Comparison of ENCODE assay signal across 16 cellular contexts in the genomic region with DNA sequence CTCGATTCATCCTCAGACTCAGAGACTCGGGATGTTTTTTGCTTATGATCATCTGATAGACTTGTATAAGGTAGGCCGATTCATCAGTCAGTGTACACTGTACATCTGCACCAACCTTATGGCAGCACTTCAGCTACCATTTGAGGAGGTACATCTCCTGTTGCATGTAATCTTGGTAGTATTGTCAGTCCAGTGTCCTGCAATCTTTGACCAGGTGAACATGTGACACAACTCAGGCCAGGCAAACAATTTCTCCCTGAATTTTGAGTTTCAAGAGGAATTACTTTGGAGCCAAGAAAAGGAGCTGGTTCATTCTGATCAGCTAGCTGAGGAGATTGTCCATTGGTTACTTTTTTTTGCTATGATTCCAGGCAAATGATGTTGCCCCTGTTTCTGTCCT. TPM values are rescaled to one million over a fixed set of nuclear protein-coding genes. Genes with fewer than 3 reads are reported as not detected.
DNase-seq lines count a peak whose midpoint lies in the region; ATAC-seq, FAIRE-seq and TF ChIP-seq lines count a peak whose summit lies in the region.
"Had no signal": no experiment of that assay in that cellular context is flagged by ENCODE, and none has a peak within 500 bp of the region (broad histone marks: within the 10 kb centered on the region; RNA-seq: fewer than 3 reads in every experiment).

No MANE protein-coding gene starts in this region.

- H3K4me2 ChIP-seq in H1 (ENCODE audit: insufficient read depth in 1 of 2, low read depth in 2 of 2, low read length in 2 of 2), result no peak overlapping the region

- no peaks in the 10 kb centered on the region for H3K79me1 ChIP-seq in H1 (ENCODE audit: low read depth, low read length)

- WGBS in H1 (ENCODE audit: extremely low coverage in 1 of 2, insufficient coverage in 1 of 2, insufficient read length in 1 of 2, insufficient replicate concordance in 2 of 2, low coverage in 1 of 2, low lambda C conversion rate in 2 of 2, missing lambda C conversion rate in 1 of 2), 2 experiments, result 98% methylated on average over 3 of the region's 3 CpGs; no CpG with 5 or more reads in 1 of the 2 experiments
- 61% methylated on average over 3 of the region's 3 CpGs for WGBS in liver

- no peak overlapping the region for H2BK15ac ChIP-seq in H1 (ENCODE audit: low read length)

- H3K9me3 ChIP-seq in H1 (ENCODE audit: insufficient read depth in 2 of 2, low read depth in 1 of 2, low read length in 1 of 2), result no peaks in the 10 kb centered on the region
- peaks cover 0 to 1% (median 0%) of the 10 kb centered on the region in 4 donors for H3K9me3 ChIP-seq in liver (ENCODE audit: control insufficient read depth in 4 of 4, low read length in 3 of 4)

- H3K27me3 ChIP-seq in H1 (replicated peaks in 1 of 4; ENCODE audit: control insufficient read depth in 3 of 4, extremely low read depth in 1 of 4, insufficient read depth in 3 of 4, low read length in 3 of 4), result no peaks in the 10 kb centered on the region
- H3K27me3 ChIP-seq in liver (ENCODE audit: control insufficient read depth in 4 of 4, insufficient read depth in 4 of 4, low read length in 3 of 4), result no peaks in the 10 kb centered on the region
- H3K27me3 ChIP-seq in brain microvascular endothelial cell (replicated peaks), result no peaks in the 10 kb centered on the region
- H3K27me3 ChIP-seq: BLaER1 treated with 17β-estradiol and CSF1 and Interleukin-3, amounts not matched to agents 10 nM and 100 nM had no signal

- peak; percentile 3 to 29 for DNase-seq in NCI-H524 (lab: John Stamatoyannopoulos, UW)
- no peak for DNase-seq in NCI-H524 treated with DMSO at 0.1 percent for 48 hours (lab: John Stamatoyannopoulos, UW)
- no peak for DNase-seq in H1 (ENCODE audit: low read depth in 1 of 2, low spot score in 2 of 2)
- no peak for DNase-seq in Kasumi-1 (lab: John Stamatoyannopoulos, UW)
- DNase-seq in activated gamma-delta T cell (lab: John Stamatoyannopoulos, UW), result no peak
- DNase-seq in brain microvascular endothelial cell, result no peak
- DNase-seq: CD4-positive, alpha-beta memory T cell; DMS53; GF-D8; GM23248; H9 had no signal

- H3K9ac ChIP-seq in H1 (replicated peaks in 1 of 4; ENCODE audit: extremely low read depth in 1 of 4, low read depth in 3 of 4, low read length in 3 of 4) (no peak overlapping the region), liver (ENCODE audit: low read depth in 1 of 2, low read length in 2 of 2) (no peak overlapping the region)
- H3K9ac ChIP-seq: BLaER1 treated with 17β-estradiol and CSF1 and Interleukin-3, amounts not matched to agents 10 nM and 100 nM; GM23248 had no signal

- TF ChIP-seq CTCF in H1 (IDR thresholded peaks at IDR 0.05; ENCODE audit: control extremely low read depth in 1 of 3, insufficient read depth in 1 of 3, low read depth in 1 of 3, low read length in 3 of 3), result no peak
- TF ChIP-seq CTCF in liver (IDR thresholded peaks at IDR 0.05; ENCODE audit: low read depth, low read length, missing input control), result no peak
- no peak for TF ChIP-seq CTCF in brain microvascular endothelial cell (IDR thresholded peaks at IDR 0.05; ENCODE audit: low read depth, low read length, missing control alignments)

- no peak overlapping the region for H2BK120ac ChIP-seq in H1 (replicated peaks; ENCODE audit: low read depth, low read length)

- TF ChIP-seq POLR2A in H1 (IDR thresholded peaks at IDR 0.05; ENCODE audit: control extremely low read depth in 1 of 2, low read depth in 2 of 2, low read length in 2 of 2), result no peak

- FAIRE-seq in H1 (lab: Jason Lieb, UNC), result no peak
- FAIRE-seq: D721Med had no signal

- H2AFZ ChIP-seq in H1 (ENCODE audit: low read length), result 0 out of 2 replicates have a peak overlapping the region, but pooled peaks have one; percentile 58
- H2AFZ ChIP-seq: GM23248 had no signal

- H3K14ac ChIP-seq in H1 (ENCODE audit: insufficient read length), result no peak overlapping the region

- CTCF ChIA-PET in H1 (lab: Charles Lee; ENCODE audit: partially characterized antibody), result interaction anchor here (0.6 to 2.4 kb wide), 3 partner anchors 26 to 67 kb away, joined by 3 to 7 read pairs (median 3); no protein-coding TSS in a partner anchor

- H3K36me3 ChIP-seq in H1 (ENCODE audit: control insufficient read depth in 2 of 4, insufficient read depth in 4 of 4, low read length in 3 of 4), result no peaks in the 10 kb centered on the region
- no peaks in the 10 kb centered on the region for H3K36me3 ChIP-seq in liver (ENCODE audit: control insufficient read depth in 4 of 4, insufficient read depth in 3 of 4, low read depth in 1 of 4, low read length in 3 of 4)
- H3K36me3 ChIP-seq in brain microvascular endothelial cell (replicated peaks), result no peaks in the 10 kb centered on the region
- H3K36me3 ChIP-seq: BLaER1 treated with 17β-estradiol and CSF1 and Interleukin-3, amounts not matched to agents 10 nM and 100 nM had no signal

- no peaks in the 10 kb centered on the region for H3K79me2 ChIP-seq in H1 (ENCODE audit: control insufficient read depth in 1 of 2, insufficient read depth in 2 of 2, low read length in 2 of 2)

- no peak overlapping the region for H3K56ac ChIP-seq in H1 (replicated peaks; ENCODE audit: insufficient read length, low read depth, low read length)

- H3K27ac ChIP-seq in H1 (ENCODE audit: low read depth, low read length) (no peak overlapping the region), liver (ENCODE audit: low read depth in 1 of 2, low read length in 2 of 2) (peak overlapping the region; percentile 58 to 60), brain microvascular endothelial cell (no peak overlapping the region)
- H3K27ac ChIP-seq: 22Rv1, GM23248 had no signal

- H3K4me1 ChIP-seq in H1 (replicated peaks in 1 of 4; ENCODE audit: control insufficient read depth in 3 of 4, insufficient read depth in 4 of 4, low read length in 3 of 4) (no peaks in the 10 kb centered on the region; a peak in 1 of 7 replicates), liver (ENCODE audit: control insufficient read depth in 4 of 4, insufficient read depth in 4 of 4, low read length in 3 of 4) (peaks cover 0 to 12% (median 4%) of the 10 kb centered on the region in 4 donors)

- H2BK5ac ChIP-seq in H1 (ENCODE audit: low read depth, low read length), result no peak overlapping the region

- TF ChIP-seq EP300 in H1 (IDR thresholded peaks at IDR 0.05; ENCODE audit: borderline replicate concordance in 1 of 2, low read depth in 2 of 2, low read length in 2 of 2), result no peak

- no peak overlapping the region for H2AK5ac ChIP-seq in H1 (ENCODE audit: low read depth, low read length)

- no peak overlapping the region for H2BK20ac ChIP-seq in H1 (ENCODE audit: low read length)

- POLR2A ChIA-PET in H1 (lab: Charles Lee; ENCODE audit: partially characterized antibody), result interaction anchor here (1.1 kb wide), 1 partner anchor 19 kb away, joined by 4 read pairs; a partner anchor contains a TSS

- H3K4me3 ChIP-seq in H1 (ENCODE audit: extremely low read depth in 1 of 4, insufficient read depth in 2 of 4, low read depth in 3 of 4, low read length in 4 of 4) (no peak overlapping the region), liver (ENCODE audit: low read depth in 1 of 3, low read length in 3 of 3) (no peak overlapping the region), brain microvascular endothelial cell (ENCODE audit: low read depth, low read length) (no peak overlapping the region)
- H3K4me3 ChIP-seq: BLaER1 treated with 17β-estradiol and CSF1 and Interleukin-3, amounts not matched to agents 10 nM and 100 nM; GM23248 had no signal

- no peak overlapping the region for H3K4ac ChIP-seq in H1 (replicated peaks; ENCODE audit: insufficient read length, low read depth, low read length)

- no peak overlapping the region for H3K23ac ChIP-seq in H1 (ENCODE audit: insufficient read length)

- no peak overlapping the region for H3K18ac ChIP-seq in H1 (ENCODE audit: extremely low read depth, low read length)

- TF ChIP-seq RAD21 in H1 (IDR thresholded peaks at IDR 0.05 in 1 of 2, conservative IDR thresholded peaks at IDR 0.05 in 1 of 2; ENCODE audit: low read depth in 2 of 2, low read length in 2 of 2) (no peak), liver (IDR thresholded peaks at IDR 0.05) (no peak)

- no peak overlapping the region for H4K91ac ChIP-seq in H1 (replicated peaks; ENCODE audit: insufficient read length, low read length)

- H2BK12ac ChIP-seq in H1 (ENCODE audit: low read depth, low read length), result 0 out of 2 replicates have a peak overlapping the region, but pooled peaks have one; percentile 20

- H3K23me2 ChIP-seq in H1 (ENCODE audit: low read depth, low read length), result no peaks in the 10 kb centered on the region

- ATAC-seq in GM21390 (IDR thresholded peaks at IDR 0.05; ENCODE audit: unreplicated experiment), result no peak

- no peaks in the 10 kb centered on the region for H4K20me1 ChIP-seq in H1 (replicated peaks in 1 of 2; ENCODE audit: control insufficient read depth in 1 of 2, insufficient read depth in 2 of 2, low read length in 2 of 2)
- H4K20me1 ChIP-seq: BLaER1 treated with 17β-estradiol and CSF1 and Interleukin-3, amounts not matched to agents 10 nM and 100 nM had no signal

- H4K8ac ChIP-seq in H1 (ENCODE audit: extremely low read depth, insufficient read depth, low read length), result no peak overlapping the region

- in situ Hi-C loops in brain microvascular endothelial cell (cut with HindIII; ENCODE audit: low pct_ligation_motif_present, low sequenced_read_pairs), result no loop called here

- H4K5ac ChIP-seq in H1 (ENCODE audit: insufficient read length, low read depth, low read length), result no peak overlapping the region

TF ChIP-seq in H1, 55 proteins besides CTCF, POLR2A, EP300 and RAD21:
- no peak for TF ChIP-seq CBX8 (IDR thresholded peaks at IDR 0.05; ENCODE audit: borderline replicate concordance, low read depth, low read length)

TF ChIP-seq in liver, 16 proteins besides CTCF, POLR2A, EP300 and RAD21 (continues in another document):
- TF ChIP-seq GABPA (IDR thresholded peaks at IDR 0.05 in 1 of 2, conservative IDR thresholded peaks at IDR 0.05 in 1 of 2) (no peak), RXRA (IDR thresholded peaks at IDR 0.05) (peak in 1 of 2 donors; percentile 35), FOXA2 (IDR thresholded peaks at IDR 0.05) (no peak), YY1 (IDR thresholded peaks at IDR 0.05) (peak; percentile 50)

RNA-seq across cellular contexts. Expression of a gene that starts 19.7 kb away (rescaled TPM):
- total RNA-seq in H1 (2021; fragmentation: NEBNext Ultra II Directional; extraction: Animal tissue kit (Norgen Biotek cat#: 25700)), result 37.1 and 38.9 TPM in 2 replicates
- polyA plus RNA-seq in H1 (2011; rRNA removed) (6.0 and 7.7 TPM in 2 replicates), liver (10 to 100 TPM; 12.9 to 18.1 TPM)
- 8.4 TPM for polyA plus RNA-seq in H1 (2011; cell fraction: cytosol; rRNA removed)
- 6.8 TPM for polyA plus RNA-seq in H1 (2011; cell fraction: nucleus; rRNA removed)
- polyA plus RNA-seq in H1 (2012, experiment 1 of 2), result 12.0 to 20.5 TPM (median 14.1 TPM) in 4 replicates
- polyA plus RNA-seq in H1 (2012, experiment 2 of 2), result 3.2 TPM
- polyA plus RNA-seq in H1 (2013, experiment 1 of 2), result 22.5 TPM
- 23.7 TPM for polyA plus RNA-seq in H1 (2013, experiment 2 of 2)
- polyA minus RNA-seq in H1 (2011; rRNA and poly(A)+ RNA removed), result 6.2 and 6.9 TPM in 2 replicates
- polyA minus RNA-seq in H1 (2011; cell fraction: cytosol; rRNA and poly(A)+ RNA removed), result 10.1 TPM
- polyA minus RNA-seq in H1 (2011; cell fraction: nucleus; rRNA and poly(A)+ RNA removed), result 32.8 TPM
- total RNA-seq in liver, result 10 to 100 TPM; 18.2 to 20.7 TPM

Comparison
In these comparisons a context has a peak if more than half of its experiments do, and no peak if none do; other contexts are left out.
1. DNase-seq: peak in NCI-H524 (2 of 2); none in NCI-H524 treated with DMSO at 0.1 percent for 48 hours (single experiment), H1 (0 of 2), Kasumi-1 (0 of 2), activated gamma-delta T cell (single experiment) and brain microvascular endothelial cell (single experiment).
2. H3K27ac ChIP-seq: peak in liver (2 of 2); none in H1 (single experiment) and brain microvascular endothelial cell (single experiment).